In genomic region chr4:632391-632790, GRCh38 we compare ENCODE assay signal across 1 cellular context.
TF ChIP-seq lines count a peak whose summit lies in the region.

No MANE protein-coding gene starts in this region.

TF ChIP-seq in HepG2, 621 proteins besides CTCF, POLR2A, EP300 and RAD21:
- TF ChIP-seq, protein P1, sequence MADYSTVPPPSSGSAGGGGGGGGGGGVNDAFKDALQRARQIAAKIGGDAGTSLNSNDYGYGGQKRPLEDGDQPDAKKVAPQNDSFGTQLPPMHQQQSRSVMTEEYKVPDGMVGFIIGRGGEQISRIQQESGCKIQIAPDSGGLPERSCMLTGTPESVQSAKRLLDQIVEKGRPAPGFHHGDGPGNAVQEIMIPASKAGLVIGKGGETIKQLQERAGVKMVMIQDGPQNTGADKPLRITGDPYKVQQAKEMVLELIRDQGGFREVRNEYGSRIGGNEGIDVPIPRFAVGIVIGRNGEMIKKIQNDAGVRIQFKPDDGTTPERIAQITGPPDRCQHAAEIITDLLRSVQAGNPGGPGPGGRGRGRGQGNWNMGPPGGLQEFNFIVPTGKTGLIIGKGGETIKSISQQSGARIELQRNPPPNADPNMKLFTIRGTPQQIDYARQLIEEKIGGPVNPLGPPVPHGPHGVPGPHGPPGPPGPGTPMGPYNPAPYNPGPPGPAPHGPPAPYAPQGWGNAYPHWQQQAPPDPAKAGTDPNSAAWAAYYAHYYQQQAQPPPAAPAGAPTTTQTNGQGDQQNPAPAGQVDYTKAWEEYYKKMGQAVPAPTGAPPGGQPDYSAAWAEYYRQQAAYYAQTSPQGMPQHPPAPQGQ (CRISPR knock-in tag; IDR thresholded peaks at IDR 0.05; ENCODE audit: borderline replicate concordance): no peak
- no peak for TF ChIP-seq NFE2L2 (IDR thresholded peaks at IDR 0.05; ENCODE audit: low read length)
- no peak for TF ChIP-seq SMARCE1 (IDR thresholded peaks at IDR 0.05; ENCODE audit: borderline replicate concordance)
- TF ChIP-seq ZMYM2 (CRISPR knock-in tag; IDR thresholded peaks at IDR 0.05): no peak
- no peak for TF ChIP-seq TGIF2 (CRISPR knock-in tag; IDR thresholded peaks at IDR 0.05)
- TF ChIP-seq, protein P2, sequence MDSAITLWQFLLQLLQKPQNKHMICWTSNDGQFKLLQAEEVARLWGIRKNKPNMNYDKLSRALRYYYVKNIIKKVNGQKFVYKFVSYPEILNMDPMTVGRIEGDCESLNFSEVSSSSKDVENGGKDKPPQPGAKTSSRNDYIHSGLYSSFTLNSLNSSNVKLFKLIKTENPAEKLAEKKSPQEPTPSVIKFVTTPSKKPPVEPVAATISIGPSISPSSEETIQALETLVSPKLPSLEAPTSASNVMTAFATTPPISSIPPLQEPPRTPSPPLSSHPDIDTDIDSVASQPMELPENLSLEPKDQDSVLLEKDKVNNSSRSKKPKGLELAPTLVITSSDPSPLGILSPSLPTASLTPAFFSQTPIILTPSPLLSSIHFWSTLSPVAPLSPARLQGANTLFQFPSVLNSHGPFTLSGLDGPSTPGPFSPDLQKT (CRISPR knock-in tag; IDR thresholded peaks at IDR 0.05; ENCODE audit: borderline replicate concordance): no peak
- TF ChIP-seq HCFC1 (IDR thresholded peaks at IDR 0.05; ENCODE audit: low read depth, low read length): no peak
